In the genomic region with DNA sequence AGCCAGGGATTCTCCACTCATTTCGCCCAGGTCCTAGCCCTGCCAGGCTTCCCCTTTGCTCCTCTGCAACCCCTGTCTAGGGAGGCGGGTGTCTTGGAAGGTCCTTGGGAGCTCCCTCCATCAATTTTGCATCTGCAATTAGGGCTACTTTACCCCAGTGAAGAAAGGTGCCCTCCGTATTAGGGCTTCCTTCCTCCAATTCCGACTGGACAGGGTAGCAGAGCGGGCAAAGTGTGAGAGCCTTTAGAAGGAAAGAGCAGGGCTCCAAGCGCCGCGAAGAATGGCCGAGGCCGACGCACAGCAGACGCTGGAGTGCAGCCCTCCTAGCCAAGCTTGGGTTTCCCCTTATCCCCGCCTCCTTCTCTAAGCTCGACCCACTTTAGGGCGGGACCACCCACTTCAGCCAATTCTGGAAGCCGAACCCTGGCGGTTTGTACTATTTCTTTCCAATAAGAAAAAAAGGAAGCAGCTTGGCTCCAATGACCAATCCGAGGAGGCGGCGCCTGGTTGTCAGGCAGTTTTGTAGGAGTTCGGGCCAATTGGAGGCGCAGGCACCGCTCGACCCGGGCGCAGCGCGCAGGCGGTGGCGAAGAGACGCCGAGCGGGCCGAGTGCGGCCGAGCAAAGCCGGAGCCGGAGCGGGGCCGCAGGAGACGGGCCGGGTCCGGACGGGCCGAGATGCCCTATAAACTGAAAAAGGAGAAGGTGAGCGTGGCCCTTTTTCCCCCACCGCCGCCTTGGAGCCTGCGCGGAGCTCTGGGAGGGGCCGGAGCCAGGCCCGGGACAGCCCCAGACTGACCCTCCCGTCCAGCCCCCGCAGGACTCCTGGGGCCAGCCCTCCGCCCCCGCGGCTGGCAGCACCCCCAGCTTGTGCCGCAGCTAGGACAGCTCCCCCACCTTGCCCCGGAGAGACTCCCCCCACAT, we compare ENCODE assay signal across 1 cellular context.
A peak's percentile ranks its signal among the peaks of the same experiment; 100 is the strongest.
TF ChIP-seq lines count a peak whose summit lies in the region.

Gene PPP2R5D (plus strand): TSS at position 570 of the 923 bp plus-strand sequence. CDS start 108 bp downstream, at position 678.

TF ChIP-seq in HepG2, 621 proteins besides CTCF, POLR2A, EP300 and RAD21 (continued from another document and continues in another):
- TF ChIP-seq PRDM10 (CRISPR knock-in tag; IDR thresholded peaks at IDR 0.05; ENCODE audit: low read depth) (no peak; the same call in 1 of the 2 replicates), ZNF331 (CRISPR knock-in tag; IDR thresholded peaks at IDR 0.05) (peak; percentile 30), FOSL1 (CRISPR knock-in tag; IDR thresholded peaks at IDR 0.05; ENCODE audit: borderline replicate concordance) (no peak), FOXC1 (CRISPR knock-in tag; IDR thresholded peaks at IDR 0.05; ENCODE audit: borderline replicate concordance) (peak; percentile 58; the same call in 1 of the 2 replicates), ZZZ3 (CRISPR knock-in tag; IDR thresholded peaks at IDR 0.05; ENCODE audit: borderline replicate concordance) (0 out of 2 replicates have a peak, but pooled peaks have one; percentile 35), IRF2 (CRISPR knock-in tag; IDR thresholded peaks at IDR 0.05) (peak; percentile 36; the same call in 1 of the 2 replicates), MLLT10 (CRISPR knock-in tag; IDR thresholded peaks at IDR 0.05) (no peak), ZNF790 (CRISPR knock-in tag; IDR thresholded peaks at IDR 0.05; ENCODE audit: borderline replicate concordance) (peak; percentile 53; the same call in 1 of the 2 replicates), SRSF4 (IDR thresholded peaks at IDR 0.05; ENCODE audit: low read depth, low read length, poor library complexity, severe bottlenecking) (no peak), NFIB (CRISPR knock-in tag; IDR thresholded peaks at IDR 0.05; ENCODE audit: borderline replicate concordance) (no peak), CEBPB (IDR thresholded peaks at IDR 0.05; ENCODE audit: borderline replicate concordance, low read depth, low read length) (no peak), ZFP62 (CRISPR knock-in tag; IDR thresholded peaks at IDR 0.05) (0 out of 2 replicates have a peak, but pooled peaks have one; percentile 43), BORCS8-MEF2B (CRISPR knock-in tag; IDR thresholded peaks at IDR 0.05) (peak; percentile 91), GLMP (CRISPR knock-in tag; IDR thresholded peaks at IDR 0.05; ENCODE audit: borderline replicate concordance) (no peak), ETV6 (CRISPR knock-in tag; conservative IDR thresholded peaks at IDR 0.05) (no peak), NFRKB (IDR thresholded peaks at IDR 0.05) (no peak), BRF2 (CRISPR knock-in tag; IDR thresholded peaks at IDR 0.05) (peak; percentile 80), NAIF1 (CRISPR knock-in tag; IDR thresholded peaks at IDR 0.05; ENCODE audit: borderline replicate concordance) (peak; percentile 86), FOXP4 (CRISPR knock-in tag; IDR thresholded peaks at IDR 0.05) (no peak), ZNF317 (CRISPR knock-in tag; IDR thresholded peaks at IDR 0.05) (peak; percentile 81; the same call in 1 of the 2 replicates), CBX5 (CRISPR knock-in tag; IDR thresholded peaks at IDR 0.05; ENCODE audit: borderline replicate concordance) (peak; percentile 51; the same call in 1 of the 2 replicates), ZNF670 (CRISPR knock-in tag; IDR thresholded peaks at IDR 0.05; ENCODE audit: borderline replicate concordance) (no peak; the same call in 1 of the 2 replicates), ZNF276 (CRISPR knock-in tag; IDR thresholded peaks at IDR 0.05; ENCODE audit: low read depth) (no peak; the same call in 1 of the 2 replicates), ZNF264 (CRISPR knock-in tag; IDR thresholded peaks at IDR 0.05) (peak; percentile 48; the same call in 1 of the 2 replicates), DMAP1 (CRISPR knock-in tag; IDR thresholded peaks at IDR 0.05) (peak; percentile 52; the same call in 1 of the 2 replicates), ZMAT3 (CRISPR knock-in tag; conservative IDR thresholded peaks at IDR 0.05) (peak; percentile 57; the same call in 1 of the 2 replicates)
- TF ChIP-seq, protein P1, sequence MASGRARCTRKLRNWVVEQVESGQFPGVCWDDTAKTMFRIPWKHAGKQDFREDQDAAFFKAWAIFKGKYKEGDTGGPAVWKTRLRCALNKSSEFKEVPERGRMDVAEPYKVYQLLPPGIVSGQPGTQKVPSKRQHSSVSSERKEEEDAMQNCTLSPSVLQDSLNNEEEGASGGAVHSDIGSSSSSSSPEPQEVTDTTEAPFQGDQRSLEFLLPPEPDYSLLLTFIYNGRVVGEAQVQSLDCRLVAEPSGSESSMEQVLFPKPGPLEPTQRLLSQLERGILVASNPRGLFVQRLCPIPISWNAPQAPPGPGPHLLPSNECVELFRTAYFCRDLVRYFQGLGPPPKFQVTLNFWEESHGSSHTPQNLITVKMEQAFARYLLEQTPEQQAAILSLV (CRISPR knock-in tag; IDR thresholded peaks at IDR 0.05; ENCODE audit: borderline replicate concordance), result peak; percentile 17; the same call in 1 of the 2 replicates
- TF ChIP-seq, protein P2, sequence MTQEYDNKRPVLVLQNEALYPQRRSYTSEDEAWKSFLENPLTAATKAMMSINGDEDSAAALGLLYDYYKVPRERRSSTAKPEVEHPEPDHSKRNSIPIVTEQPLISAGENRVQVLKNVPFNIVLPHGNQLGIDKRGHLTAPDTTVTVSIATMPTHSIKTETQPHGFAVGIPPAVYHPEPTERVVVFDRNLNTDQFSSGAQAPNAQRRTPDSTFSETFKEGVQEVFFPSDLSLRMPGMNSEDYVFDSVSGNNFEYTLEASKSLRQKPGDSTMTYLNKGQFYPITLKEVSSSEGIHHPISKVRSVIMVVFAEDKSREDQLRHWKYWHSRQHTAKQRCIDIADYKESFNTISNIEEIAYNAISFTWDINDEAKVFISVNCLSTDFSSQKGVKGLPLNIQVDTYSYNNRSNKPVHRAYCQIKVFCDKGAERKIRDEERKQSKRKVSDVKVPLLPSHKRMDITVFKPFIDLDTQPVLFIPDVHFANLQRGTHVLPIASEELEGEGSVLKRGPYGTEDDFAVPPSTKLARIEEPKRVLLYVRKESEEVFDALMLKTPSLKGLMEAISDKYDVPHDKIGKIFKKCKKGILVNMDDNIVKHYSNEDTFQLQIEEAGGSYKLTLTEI (CRISPR knock-in tag; conservative IDR thresholded peaks at IDR 0.05), result no peak
- TF ChIP-seq, protein P3, sequence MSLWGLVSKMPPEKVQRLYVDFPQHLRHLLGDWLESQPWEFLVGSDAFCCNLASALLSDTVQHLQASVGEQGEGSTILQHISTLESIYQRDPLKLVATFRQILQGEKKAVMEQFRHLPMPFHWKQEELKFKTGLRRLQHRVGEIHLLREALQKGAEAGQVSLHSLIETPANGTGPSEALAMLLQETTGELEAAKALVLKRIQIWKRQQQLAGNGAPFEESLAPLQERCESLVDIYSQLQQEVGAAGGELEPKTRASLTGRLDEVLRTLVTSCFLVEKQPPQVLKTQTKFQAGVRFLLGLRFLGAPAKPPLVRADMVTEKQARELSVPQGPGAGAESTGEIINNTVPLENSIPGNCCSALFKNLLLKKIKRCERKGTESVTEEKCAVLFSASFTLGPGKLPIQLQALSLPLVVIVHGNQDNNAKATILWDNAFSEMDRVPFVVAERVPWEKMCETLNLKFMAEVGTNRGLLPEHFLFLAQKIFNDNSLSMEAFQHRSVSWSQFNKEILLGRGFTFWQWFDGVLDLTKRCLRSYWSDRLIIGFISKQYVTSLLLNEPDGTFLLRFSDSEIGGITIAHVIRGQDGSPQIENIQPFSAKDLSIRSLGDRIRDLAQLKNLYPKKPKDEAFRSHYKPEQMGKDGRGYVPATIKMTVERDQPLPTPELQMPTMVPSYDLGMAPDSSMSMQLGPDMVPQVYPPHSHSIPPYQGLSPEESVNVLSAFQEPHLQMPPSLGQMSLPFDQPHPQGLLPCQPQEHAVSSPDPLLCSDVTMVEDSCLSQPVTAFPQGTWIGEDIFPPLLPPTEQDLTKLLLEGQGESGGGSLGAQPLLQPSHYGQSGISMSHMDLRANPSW (CRISPR knock-in tag; IDR thresholded peaks at IDR 0.05; ENCODE audit: borderline replicate concordance), result no peak
- TF ChIP-seq, protein P4, sequence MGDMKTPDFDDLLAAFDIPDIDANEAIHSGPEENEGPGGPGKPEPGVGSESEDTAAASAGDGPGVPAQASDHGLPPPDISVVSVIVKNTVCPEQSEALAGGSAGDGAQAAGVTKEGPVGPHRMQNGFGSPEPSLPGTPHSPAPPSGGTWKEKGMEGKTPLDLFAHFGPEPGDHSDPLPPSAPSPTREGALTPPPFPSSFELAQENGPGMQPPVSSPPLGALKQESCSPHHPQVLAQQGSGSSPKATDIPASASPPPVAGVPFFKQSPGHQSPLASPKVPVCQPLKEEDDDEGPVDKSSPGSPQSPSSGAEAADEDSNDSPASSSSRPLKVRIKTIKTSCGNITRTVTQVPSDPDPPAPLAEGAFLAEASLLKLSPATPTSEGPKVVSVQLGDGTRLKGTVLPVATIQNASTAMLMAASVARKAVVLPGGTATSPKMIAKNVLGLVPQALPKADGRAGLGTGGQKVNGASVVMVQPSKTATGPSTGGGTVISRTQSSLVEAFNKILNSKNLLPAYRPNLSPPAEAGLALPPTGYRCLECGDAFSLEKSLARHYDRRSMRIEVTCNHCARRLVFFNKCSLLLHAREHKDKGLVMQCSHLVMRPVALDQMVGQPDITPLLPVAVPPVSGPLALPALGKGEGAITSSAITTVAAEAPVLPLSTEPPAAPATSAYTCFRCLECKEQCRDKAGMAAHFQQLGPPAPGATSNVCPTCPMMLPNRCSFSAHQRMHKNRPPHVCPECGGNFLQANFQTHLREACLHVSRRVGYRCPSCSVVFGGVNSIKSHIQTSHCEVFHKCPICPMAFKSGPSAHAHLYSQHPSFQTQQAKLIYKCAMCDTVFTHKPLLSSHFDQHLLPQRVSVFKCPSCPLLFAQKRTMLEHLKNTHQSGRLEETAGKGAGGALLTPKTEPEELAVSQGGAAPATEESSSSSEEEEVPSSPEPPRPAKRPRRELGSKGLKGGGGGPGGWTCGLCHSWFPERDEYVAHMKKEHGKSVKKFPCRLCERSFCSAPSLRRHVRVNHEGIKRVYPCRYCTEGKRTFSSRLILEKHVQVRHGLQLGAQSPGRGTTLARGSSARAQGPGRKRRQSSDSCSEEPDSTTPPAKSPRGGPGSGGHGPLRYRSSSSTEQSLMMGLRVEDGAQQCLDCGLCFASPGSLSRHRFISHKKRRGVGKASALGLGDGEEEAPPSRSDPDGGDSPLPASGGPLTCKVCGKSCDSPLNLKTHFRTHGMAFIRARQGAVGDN (CRISPR knock-in tag; IDR thresholded peaks at IDR 0.05), result peak; percentile 77
